Comparison of ENCODE assay signal across 8 cellular contexts in genomic region chr12:66693901-66694513, GRCh38. TPM values are rescaled to one million over a fixed set of nuclear protein-coding genes. Genes with fewer than 3 reads are reported as not detected.
DNase-seq lines count a peak whose midpoint lies in the region; ATAC-seq, FAIRE-seq and TF ChIP-seq lines count a peak whose summit lies in the region.

No MANE protein-coding gene starts in this region.

- H3K36me3 ChIP-seq in HepG2 (replicated peaks in 1 of 2; ENCODE audit: control insufficient read depth in 1 of 2, insufficient read depth in 2 of 2, low read length in 2 of 2) (no peaks in the 10 kb centered on the region), thoracic aorta (no peaks in the 10 kb centered on the region)

- POLR2A ChIA-PET in HepG2 (lab: Yijun Ruan, JAX) = no interaction called here

- H3K4me3 ChIP-seq in HepG2 (replicated peaks in 1 of 3; ENCODE audit: insufficient read depth in 1 of 3, low read depth in 2 of 3, low read length in 3 of 3) (no peak overlapping the region), thoracic aorta (no peak overlapping the region)

- FAIRE-seq in A204.1 (lab: Jason Lieb, UNC) (peak; percentile 27), RCC 7860 (lab: Jason Lieb, UNC) (peak; percentile 32), HepG2 (lab: Jason Lieb, UNC) (peak; percentile 12)

- TF ChIP-seq EP300 in HepG2 (IDR thresholded peaks at IDR 0.05; ENCODE audit: low read depth in 2 of 2, low read length in 2 of 2) (no peak), HepG2 (CRISPR knock-in tag; IDR thresholded peaks at IDR 0.05; ENCODE audit: borderline replicate concordance) (no peak)

- H3K9me3 ChIP-seq in HepG2 (ENCODE audit: low read length) (no peaks in the 10 kb centered on the region), thoracic aorta (no peaks in the 10 kb centered on the region)

- intact Hi-C loops in HepG2 (cut with micrococcal nuclease; ENCODE audit: unreplicated experiment) = loop anchor here (5.0 kb wide), 1 partner anchor 342 kb away; no protein-coding TSS in a partner anchor

- TF ChIP-seq POLR2A in HepG2 (IDR thresholded peaks at IDR 0.05; ENCODE audit: insufficient read depth in 1 of 2, low read depth in 2 of 2, low read length in 2 of 2) = no peak

- DNase-seq in GM04504 (ENCODE audit: low read depth) (peak; percentile 32), HCEC 1CT (peak; percentile 65), RCC 7860 (ENCODE audit: low spot score) (peak; percentile 49), cerebellar cortex (ENCODE audit: low spot score) (peak; percentile 56), HepG2 (ENCODE audit: low spot score) (peak; percentile 35), thoracic aorta (ENCODE audit: low spot score) (peak; percentile 4)

- in situ Hi-C loops in HepG2 (cut with HindIII; ENCODE audit: extremely low pct_ligation_motif_present, low pct_unique_long_range_greater_than_20kb) = no loop called here

- TF ChIP-seq CTCF in LNCAP (IDR thresholded peaks at IDR 0.05) = peak; percentile 64
- peak; percentile 66 for TF ChIP-seq CTCF in HepG2 (CRISPR knock-in tag; IDR thresholded peaks at IDR 0.05)
- peak; percentile 37 for TF ChIP-seq CTCF in thoracic aorta (IDR thresholded peaks at IDR 0.05)

- no peaks in the 10 kb centered on the region for H3K79me2 ChIP-seq in HepG2 (ENCODE audit: insufficient read depth, low read length)

- peak; percentile 74 for ATAC-seq in HepG2
- ATAC-seq in thoracic aorta (ENCODE audit: insufficient number of reproducible peaks, low FRiP score, low read depth) = no peak

- H3K4me1 ChIP-seq in HepG2 (ENCODE audit: insufficient read depth, low read length) (no peaks in the 10 kb centered on the region), thoracic aorta (ENCODE audit: control insufficient read depth in 1 of 2, low read depth in 2 of 2) (no peaks in the 10 kb centered on the region)

- 0% methylated on average over 1 of the region's 1 CpG for WGBS in HepG2 (ENCODE audit: low lambda C conversion rate)

- H3K9ac ChIP-seq in HepG2 (ENCODE audit: insufficient read depth, low read depth, low read length) = no peak overlapping the region

- H2AFZ ChIP-seq in HepG2 (ENCODE audit: low read length) = no peak overlapping the region

- no peaks in the 10 kb centered on the region for H4K20me1 ChIP-seq in HepG2 (ENCODE audit: insufficient read depth, low read length)

- H3K27ac ChIP-seq in HepG2 (ENCODE audit: extremely low read length, insufficient read depth, low read length) (no peak overlapping the region), thoracic aorta (no peak overlapping the region)

- CTCF ChIA-PET in HepG2 (lab: Yijun Ruan, JAX; ENCODE audit: low intra/inter-chr PET ratio, low total read pairs) = no interaction called here

- H3K4me2 ChIP-seq in HepG2 (ENCODE audit: low read depth, low read length) = no peak overlapping the region

- H3K27me3 ChIP-seq in HepG2 (ENCODE audit: control insufficient read depth in 1 of 2, insufficient read depth in 2 of 2, low read length in 2 of 2) (no peaks in the 10 kb centered on the region), thoracic aorta (replicated peaks; ENCODE audit: insufficient read depth) (no peaks in the 10 kb centered on the region)

- no peak for TF ChIP-seq RAD21 in HepG2 (CRISPR knock-in tag; IDR thresholded peaks at IDR 0.05)

- no TSS peak for BruUV-seq in HepG2 (replicated peaks; lab: Mats Ljungman, UMichigan)

TF ChIP-seq in HepG2, 621 proteins besides CTCF, POLR2A, EP300 and RAD21:
- TF ChIP-seq AGO2 (optimal IDR thresholded peaks at IDR 0.05; ENCODE audit: low read depth, low read length) (no peak), SMC3 (IDR thresholded peaks at IDR 0.05; ENCODE audit: low read length) (peak; percentile 24; the same call in 1 of the 2 replicates), STAG1 (CRISPR knock-in tag; IDR thresholded peaks at IDR 0.05) (peak; percentile 45)
TF ChIP-seq in HepG2: peak in this region for 2.

RNA-seq across cellular contexts. Expression of gene GRIP1, which starts 15.1 kb away (rescaled TPM):
- total RNA-seq in HepG2 (2016; rRNA removed; fragmentation: Illumina TruSeq; extraction: Trizol) (not detected in 2 replicates), thoracic aorta (under 1 TPM in 1 of 2 donors, not detected in 1; 0.28 TPM)
- total RNA-seq in HepG2 (2016; cell fraction: cytosol; rRNA removed; fragmentation: Illumina TruSeq; extraction: Trizol; ENCODE audit: low read depth) = not detected in 2 replicates
- total RNA-seq in HepG2 (2016; cell fraction: insoluble cytoplasmic fraction; rRNA removed; fragmentation: Illumina TruSeq; extraction: Trizol) = not detected in 2 replicates
- not detected in 2 replicates for total RNA-seq in HepG2 (2016; cell fraction: membrane; rRNA removed; fragmentation: Illumina TruSeq; extraction: Trizol)
- total RNA-seq in HepG2 (2016; cell fraction: nucleus; rRNA removed; fragmentation: Illumina TruSeq; extraction: Trizol) = 0.31 TPM in 1 of 2 replicates, not detected in the other
- 0.08 TPM in 1 of 2 replicates, not detected in the other for polyA plus RNA-seq in HepG2 (2011; rRNA removed)
- not detected in 2 replicates for polyA plus RNA-seq in HepG2 (2011; cell fraction: cytosol; rRNA removed)
- polyA plus RNA-seq in HepG2 (2011; cell fraction: nucleus; rRNA removed) = 0.11 and 0.47 TPM in 2 replicates
- polyA plus RNA-seq in HepG2 (2012) = not detected in 2 replicates
- polyA plus RNA-seq in HepG2 (2016; cell fraction: cytosol; fragmentation: Illumina TruSeq; extraction: Trizol; ENCODE audit: low read depth) = not detected in 2 replicates
- not detected in 2 replicates for polyA plus RNA-seq in HepG2 (2016; cell fraction: insoluble cytoplasmic fraction; fragmentation: Illumina TruSeq; extraction: Trizol; ENCODE audit: low read depth)
- not detected in 2 replicates for polyA plus RNA-seq in HepG2 (2016; cell fraction: membrane; fragmentation: Illumina TruSeq; extraction: Trizol; ENCODE audit: low read depth)
- not detected in 2 replicates for polyA plus RNA-seq in HepG2 (2016; cell fraction: nucleus; fragmentation: Illumina TruSeq; extraction: Trizol; ENCODE audit: insufficient read depth, low read depth)
- polyA minus RNA-seq in HepG2 (2011; rRNA and poly(A)+ RNA removed; ENCODE audit: low replicate concordance) = not detected in 2 replicates
- polyA minus RNA-seq in HepG2 (2011; cell fraction: cytosol; rRNA and poly(A)+ RNA removed) = not detected in 2 replicates
- not detected in 2 replicates for polyA minus RNA-seq in HepG2 (2011; cell fraction: nucleus; rRNA and poly(A)+ RNA removed)

Comparison
In these comparisons a context has a peak if more than half of its experiments do, and no peak if none do; other contexts are left out.
1. DNase-seq: peak in every context shown above with its lines; median percentile 65 in HCEC 1CT; 56 in cerebellar cortex; 49 in RCC 7860; 35 in HepG2; 32 in GM04504; 4 in thoracic aorta.